In genomic region chr15:69861331-69862171, GRCh38 we compare ENCODE assay signal across 1 cellular context.
TF ChIP-seq lines count a peak whose summit lies in the region.

No MANE protein-coding gene starts in this region.

TF ChIP-seq in HepG2, 621 proteins besides CTCF, POLR2A, EP300 and RAD21:
- no peak for TF ChIP-seq SMAD9 (CRISPR knock-in tag; IDR thresholded peaks at IDR 0.05)
- no peak for TF ChIP-seq ZNF329 (CRISPR knock-in tag; IDR thresholded peaks at IDR 0.05; ENCODE audit: low read depth)
- TF ChIP-seq, protein P1, sequence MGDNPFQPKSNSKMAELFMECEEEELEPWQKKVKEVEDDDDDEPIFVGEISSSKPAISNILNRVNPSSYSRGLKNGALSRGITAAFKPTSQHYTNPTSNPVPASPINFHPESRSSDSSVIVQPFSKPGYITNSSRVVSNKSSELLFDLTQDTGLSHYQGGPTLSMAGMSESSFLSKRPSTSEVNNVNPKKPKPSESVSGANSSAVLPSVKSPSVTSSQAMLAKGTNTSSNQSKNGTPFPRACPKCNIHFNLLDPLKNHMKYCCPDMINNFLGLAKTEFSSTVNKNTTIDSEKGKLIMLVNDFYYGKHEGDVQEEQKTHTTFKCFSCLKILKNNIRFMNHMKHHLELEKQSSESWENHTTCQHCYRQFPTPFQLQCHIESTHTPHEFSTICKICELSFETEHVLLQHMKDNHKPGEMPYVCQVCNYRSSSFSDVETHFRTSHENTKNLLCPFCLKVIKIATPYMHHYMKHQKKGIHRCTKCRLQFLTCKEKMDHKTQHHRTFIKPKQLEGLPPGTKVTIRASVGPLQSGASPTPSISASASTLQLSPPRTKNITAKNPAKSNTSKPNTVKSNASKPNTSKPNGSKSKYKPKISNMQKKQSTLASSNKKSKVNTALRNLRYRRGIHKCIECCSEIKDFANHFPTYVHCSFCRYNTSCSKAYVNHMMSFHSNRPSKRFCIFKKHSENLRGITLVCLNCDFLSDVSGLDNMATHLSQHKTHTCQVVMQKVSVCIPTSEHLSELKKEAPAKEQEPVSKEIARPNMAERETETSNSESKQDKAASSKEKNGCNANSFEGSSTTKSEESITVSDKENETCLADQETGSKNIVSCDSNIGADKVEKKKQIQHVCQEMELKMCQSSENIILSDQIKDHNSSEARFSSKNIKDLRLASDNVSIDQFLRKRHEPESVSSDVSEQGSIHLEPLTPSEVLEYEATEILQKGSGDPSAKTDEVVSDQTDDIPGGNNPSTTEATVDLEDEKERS (CRISPR knock-in tag; IDR thresholded peaks at IDR 0.05): no peak
- no peak for TF ChIP-seq ZSCAN29 (CRISPR knock-in tag; conservative IDR thresholded peaks at IDR 0.05)
- TF ChIP-seq, protein P2, sequence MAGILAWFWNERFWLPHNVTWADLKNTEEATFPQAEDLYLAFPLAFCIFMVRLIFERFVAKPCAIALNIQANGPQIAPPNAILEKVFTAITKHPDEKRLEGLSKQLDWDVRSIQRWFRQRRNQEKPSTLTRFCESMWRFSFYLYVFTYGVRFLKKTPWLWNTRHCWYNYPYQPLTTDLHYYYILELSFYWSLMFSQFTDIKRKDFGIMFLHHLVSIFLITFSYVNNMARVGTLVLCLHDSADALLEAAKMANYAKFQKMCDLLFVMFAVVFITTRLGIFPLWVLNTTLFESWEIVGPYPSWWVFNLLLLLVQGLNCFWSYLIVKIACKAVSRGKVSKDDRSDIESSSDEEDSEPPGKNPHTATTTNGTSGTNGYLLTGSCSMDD (CRISPR knock-in tag; IDR thresholded peaks at IDR 0.05): no peak
- no peak for TF ChIP-seq RBM39 (IDR thresholded peaks at IDR 0.05; ENCODE audit: low read depth, low read length, poor library complexity, severe bottlenecking)
- TF ChIP-seq ZNF33A (CRISPR knock-in tag; IDR thresholded peaks at IDR 0.05; ENCODE audit: borderline replicate concordance): no peak
- no peak for TF ChIP-seq ZBTB3 (CRISPR knock-in tag; IDR thresholded peaks at IDR 0.05; ENCODE audit: borderline replicate concordance, low read depth)
- TF ChIP-seq SRY (CRISPR knock-in tag; IDR thresholded peaks at IDR 0.05): no peak
